Comparison of ENCODE assay signal across 20 cellular contexts in the genomic region with DNA sequence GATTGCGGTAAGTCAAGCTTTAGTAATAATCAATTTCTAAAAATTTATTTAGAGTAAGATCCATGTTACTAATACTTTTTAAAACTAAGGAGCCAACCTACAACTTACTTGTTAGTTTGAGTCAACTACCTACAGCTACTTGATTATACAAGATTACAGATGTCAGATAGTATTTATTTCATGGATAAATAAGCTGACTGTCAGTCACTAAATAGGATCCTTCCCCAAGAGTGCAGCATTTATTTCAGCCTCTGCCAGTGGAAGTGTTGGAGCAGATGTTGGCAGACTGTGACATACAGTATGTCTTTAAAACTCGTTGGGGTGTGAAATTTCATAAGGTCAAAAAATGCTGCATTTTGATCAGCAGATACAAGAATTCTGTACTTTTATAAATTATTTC.
A peak's percentile ranks its signal among the peaks of the same experiment; 100 is the strongest.
DNase-seq lines count a peak whose midpoint lies in the region; ATAC-seq, FAIRE-seq and TF ChIP-seq lines count a peak whose summit lies in the region.
"Had no signal": no experiment of that assay in that cellular context is flagged by ENCODE, and none has a peak within 500 bp of the region (broad histone marks: within the 10 kb centered on the region; RNA-seq: fewer than 3 reads in every experiment).

No MANE protein-coding gene starts in this region.

- no peak for ATAC-seq in HG03442 (IDR thresholded peaks at IDR 0.05; ENCODE audit: unreplicated experiment)
- no peak for ATAC-seq in HG03342 (IDR thresholded peaks at IDR 0.05; ENCODE audit: unreplicated experiment)
- ATAC-seq: HepG2, PC-3 had no signal

- H3K27me3 ChIP-seq in thyroid gland: no peaks in the 10 kb centered on the region

- TF ChIP-seq CTCF in thyroid gland (IDR thresholded peaks at IDR 0.05): no peak

- H3K4me1 ChIP-seq in thyroid gland: peaks cover 3 to 4% of the 10 kb centered on the region in 2 donors

- no peak for TF ChIP-seq POLR2A in thyroid gland (IDR thresholded peaks at IDR 0.05)

- DNase-seq in NCI-H1092 treated with DMSO at 0.1 percent for 48 hours (lab: John Stamatoyannopoulos, UW) (peak; percentile 29), NCI-H1092 (lab: John Stamatoyannopoulos, UW) (no peak), NCI-H2171 (lab: John Stamatoyannopoulos, UW) (peak; percentile 81), retina (peak; percentile 15), thyroid gland (no peak)
- DNase-seq: AML-193, GDM1, H7, HFFc6, KG1, NCI-H1417, NCI-H1930, NCI-H526 treated with DMSO at 0.1 percent for 48 hours, PC-3 had no signal

- 85 to 86% methylated on average over 2 of the region's 2 CpGs for whole genome bisulfite sequencing in thyroid gland, 2 donors

- H3K4me3 ChIP-seq in thyroid gland (replicated peaks in 1 of 3): no peak overlapping the region

- H3K9me3 ChIP-seq in thyroid gland: no peaks in the 10 kb centered on the region

- intact Hi-C loops in thyroid gland (cut with DNase I): no loop called here

- H3K36me3 ChIP-seq in thyroid gland: peaks cover 0 to 3% of the 10 kb centered on the region in 2 donors

- no peak overlapping the region for H3K27ac ChIP-seq in thyroid gland
- H3K27ac ChIP-seq: 22Rv1, C4-2B had no signal

- peak; percentile 7 for FAIRE-seq in TTC549 (lab: Jason Lieb, UNC)
- FAIRE-seq: HepG2 had no signal

Comparison
In these comparisons a context has a peak if more than half of its experiments do, and no peak if none do; other contexts are left out.
1. DNase-seq: peak in NCI-H1092 treated with DMSO at 0.1 percent for 48 hours (single experiment), NCI-H2171 (single experiment) and retina (single experiment); none in NCI-H1092 (single experiment) and thyroid gland (0 of 2).